Comparison of ENCODE assay signal across 13 cellular contexts in the genomic region with DNA sequence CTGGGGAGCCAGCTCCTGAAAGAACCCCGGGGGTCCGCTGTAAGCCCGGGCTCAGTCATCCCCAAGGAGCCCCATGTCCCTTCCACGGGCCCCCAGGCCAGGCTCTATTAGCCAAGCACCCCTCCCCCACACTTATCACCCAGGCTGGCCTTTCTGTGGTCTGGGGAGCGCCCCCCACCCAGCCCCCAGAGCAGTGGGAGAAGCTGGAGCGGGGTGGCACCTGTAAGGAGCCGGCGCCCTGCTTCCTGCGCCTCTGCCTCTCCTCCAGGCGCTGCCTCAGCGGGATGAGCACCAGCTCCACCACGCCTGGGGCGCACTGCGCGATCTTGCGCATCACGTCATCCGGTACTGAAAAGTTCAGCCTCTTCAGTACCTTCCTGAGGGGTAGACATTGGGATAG. TPM values are rescaled to one million over a fixed set of nuclear protein-coding genes. Genes with fewer than 3 reads are reported as not detected.
DNase-seq lines count a peak whose midpoint lies in the region; ATAC-seq and TF ChIP-seq lines count a peak whose summit lies in the region.
"Had no signal": no experiment of that assay in that cellular context is flagged by ENCODE, and none has a peak within 500 bp of the region (broad histone marks: within the 10 kb centered on the region; RNA-seq: fewer than 3 reads in every experiment).

No MANE protein-coding gene starts in this region.

- H3K4me1 ChIP-seq in A673 (ENCODE audit: insufficient read depth, low read length, poor library complexity, severe bottlenecking) (peaks cover 22% of the 10 kb centered on the region), HUES6 (ENCODE audit: control insufficient read depth, insufficient read depth, low read length) (peaks cover 14% of the 10 kb centered on the region), iPS-20b (ENCODE audit: insufficient read depth, low read length) (peaks cover 8% of the 10 kb centered on the region; the same call in 1 of the 2 replicates), prostate gland (replicated peaks) (peaks cover 9% of the 10 kb centered on the region)

- no peak for DNase-seq in A673 (ENCODE audit: low spot score)
- no peak for DNase-seq in hippocampal formation (lab: John Stamatoyannopoulos, UW)
- DNase-seq in prostate gland (ENCODE audit: low spot score): no peak
- DNase-seq: activated CD4-positive, alpha-beta T cell treated with anti-CD3 and anti-CD28 coated beads for 36 hours; activated T-cell treated with anti-CD3 and anti-CD28 coated beads, Interleukin-2, amount 50 U/mL, for 48 hours; KBM-7; midbrain; NCI-H1417 treated with DMSO at 0.1 percent for 48 hours; uterus had no signal

- ATAC-seq in HG02610 (IDR thresholded peaks at IDR 0.05; ENCODE audit: unreplicated experiment): no peak
- ATAC-seq: activated CD4-positive, alpha-beta T cell treated with anti-CD3 and anti-CD28 coated beads for 36 hours had no signal

- intact Hi-C loops in A673 (cut with micrococcal nuclease; ENCODE audit: unreplicated experiment) (no loop called here), prostate gland (cut with DNase I) (loop anchor here (5.0 kb wide), 1 partner anchor 62 kb away; no protein-coding TSS in a partner anchor)

- CTCF ChIA-PET in A673 (lab: Charles Lee): no interaction called here

- H3K4me3 ChIP-seq in A673 (ENCODE audit: low read depth, low read length, poor library complexity, severe bottlenecking) (peak overlapping the region; percentile 47), HUES6 (ENCODE audit: low read depth, low read length) (peak overlapping the region; percentile 80), iPS-20b (ENCODE audit: low read length) (peak overlapping the region; percentile 72; the same call in 1 of the 2 replicates), prostate gland (no peak overlapping the region)

- BruUV-seq in A673 (replicated peaks; lab: Mats Ljungman, UMichigan): no TSS peak

- H3K36me3 ChIP-seq in A673 (ENCODE audit: insufficient read depth, low read length, poor library complexity, severe bottlenecking) (no peaks in the 10 kb centered on the region), HUES6 (ENCODE audit: control insufficient read depth, insufficient read depth, low read length) (no peaks in the 10 kb centered on the region), iPS-20b (ENCODE audit: insufficient read depth, low read depth, low read length) (no peaks in the 10 kb centered on the region), prostate gland (no peaks in the 10 kb centered on the region)
- H3K36me3 ChIP-seq: uterus had no signal

- H3K27me3 ChIP-seq in A673 (replicated peaks; ENCODE audit: insufficient read depth, low read depth, low read length, poor library complexity) (peaks cover 12% of the 10 kb centered on the region), HUES6 (ENCODE audit: control insufficient read depth, insufficient read depth, low read length) (peaks cover 63% of the 10 kb centered on the region), iPS-20b (ENCODE audit: insufficient read depth, low read length) (peaks cover 57% of the 10 kb centered on the region), prostate gland (replicated peaks; ENCODE audit: insufficient read depth) (no peaks in the 10 kb centered on the region)
- H3K27me3 ChIP-seq: uterus had no signal

- WGBS in prostate gland: 66% methylated on average over 14 of the region's 18 CpGs

- no peak overlapping the region for H3K9ac ChIP-seq in HUES6 (ENCODE audit: low read length)
- H3K9ac ChIP-seq in iPS-20b (ENCODE audit: low read depth, low read length): no peak overlapping the region

- TF ChIP-seq CTCF in A673 (conservative IDR thresholded peaks at IDR 0.05; ENCODE audit: low read depth, low read length): no peak
- no peak for TF ChIP-seq CTCF in prostate gland (IDR thresholded peaks at IDR 0.05)

- POLR2A ChIA-PET in A673 (lab: Charles Lee; ENCODE audit: low non-redundant PET): no interaction called here

- H3K27ac ChIP-seq in A673 (ENCODE audit: low read depth, low read length, poor library complexity, severe bottlenecking) (no peak overlapping the region), HUES6 (ENCODE audit: low read depth, low read length) (no peak overlapping the region), iPS-20b (ENCODE audit: low read length) (no peak overlapping the region), prostate gland (no peak overlapping the region)

- no peak for TF ChIP-seq POLR2A in prostate gland (IDR thresholded peaks at IDR 0.05)

- H3K9me3 ChIP-seq in A673 (ENCODE audit: low read depth, low read length, poor library complexity, severe bottlenecking): no peaks in the 10 kb centered on the region
- no peaks in the 10 kb centered on the region for H3K9me3 ChIP-seq in HUES6 (ENCODE audit: control insufficient read depth, insufficient read depth, low read depth, low read length)
- no peaks in the 10 kb centered on the region for H3K9me3 ChIP-seq in iPS-20b (ENCODE audit: insufficient read depth, low read depth, low read length)
- H3K9me3 ChIP-seq in prostate gland: no peaks in the 10 kb centered on the region
- H3K9me3 ChIP-seq: uterus had no signal

RNA-seq across cellular contexts. Expression of a gene that starts 2.3 kb away (rescaled TPM):
- total RNA-seq in A673 (2021) (0.26 and 0.49 TPM in 2 replicates), prostate gland (1 to 10 TPM in 1 of 2 donors, not detected in 1; 1.6 TPM)
- total RNA-seq: GM12878 had no signal

RNA-seq across cellular contexts. Expression of a gene that starts 7.6 kb away (rescaled TPM):
- 101 and 108 TPM in 2 replicates for total RNA-seq in A673 (2021)
- total RNA-seq in prostate gland: 10 to 100 TPM; 76.6 to 86.9 TPM

RNA-seq across cellular contexts. Expression of a gene that starts 11.4 kb away (rescaled TPM):
- 75.7 and 80.3 TPM in 2 replicates for total RNA-seq in A673 (2021)
- total RNA-seq in prostate gland: 10 to 100 TPM; 11.8 to 14.6 TPM

RNA-seq across cellular contexts. Expression of a gene that starts 17.1 kb away (rescaled TPM):
- total RNA-seq in A673 (2021) (113 and 119 TPM in 2 replicates), prostate gland (10 to 100 TPM in 1 of 2 donors, 1 to 10 TPM in 1; 8.7 to 25.6 TPM)

RNA-seq across cellular contexts. Expression of a gene that starts 41.4 kb away (rescaled TPM):
- total RNA-seq in A673 (2021) (15.0 and 17.5 TPM in 2 replicates), prostate gland (10 to 100 TPM; 21.1 to 28.0 TPM)

Comparison
In these comparisons a context has a peak if more than half of its experiments do, and no peak if none do; other contexts are left out.
1. H3K4me3 ChIP-seq: peak in A673 (single experiment), HUES6 (single experiment) and iPS-20b (single experiment); none in prostate gland (0 of 2).